Comparison of ENCODE assay signal across 11 cellular contexts in genomic region chr6:5761370-5761769, GRCh38.
"Had no signal": no experiment of that assay in that cellular context is flagged by ENCODE, and none has a peak within 500 bp of the region (broad histone marks: within the 10 kb centered on the region; RNA-seq: fewer than 3 reads in every experiment).

No MANE protein-coding gene starts in this region.

- ATAC-seq: activated T-helper 17 cell treated with anti-CD3 and anti-CD28 coated beads, Interleukin-2, amount 50 U/mL, for 72 hours; WTC11 had no signal

- H3K36me3 ChIP-seq: uterus had no signal

- H3K4me3 ChIP-seq: uterus had no signal

- H3K27ac ChIP-seq: uterus had no signal

- H3K4me1 ChIP-seq: uterus had no signal

- H3K27me3 ChIP-seq: uterus had no signal

- H3K9me3 ChIP-seq: uterus had no signal

- DNase-seq: activated CD4-positive, alpha-beta T cell treated with anti-CD3 and anti-CD28 coated beads, Interleukin-2, amount 10 ng/mL, durations not matched to agents 7 days and 5 days; activated CD8-positive, alpha-beta memory T cell treated with anti-CD3 and anti-CD28 coated beads for 24 hours; activated naive CD4-positive, alpha-beta T cell treated with anti-CD3 and anti-CD28 coated beads for 36 hours; effector CD4-positive, alpha-beta T cell; immature natural killer cell; mesendoderm; nephron progenitor cell; stimulated activated CD4-positive, alpha-beta T cell treated with anti-CD3 and anti-CD28 coated beads, Interleukin-4, amount 100 ng/mL, for 24 hours; uterus had no signal
